1 cellular context compared by ENCODE assay signal in the genomic region with DNA sequence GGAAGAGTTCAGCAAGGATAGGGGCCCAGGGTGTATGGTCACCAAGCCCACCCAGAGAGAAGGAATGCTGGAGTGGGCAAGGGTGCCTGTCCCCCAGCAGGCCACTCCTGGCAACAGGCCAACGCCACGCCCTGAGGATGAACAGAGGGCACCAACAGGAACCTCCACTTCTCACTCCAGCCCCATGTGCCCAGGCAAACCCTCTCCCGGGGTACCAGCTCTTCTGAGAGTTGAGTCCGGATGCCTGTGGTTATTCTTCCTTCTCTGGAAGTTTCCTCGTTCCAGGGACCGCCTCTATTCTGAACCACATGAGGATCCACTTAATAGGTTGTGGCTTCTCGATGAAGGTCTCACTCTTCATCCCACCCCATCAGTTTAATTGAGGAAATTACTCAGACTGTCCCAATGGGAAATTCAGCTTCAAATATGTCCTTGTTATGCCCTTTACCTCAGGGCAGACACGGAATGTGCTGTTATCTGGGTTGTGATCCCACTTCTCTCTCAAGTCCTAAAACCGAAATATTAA.
TF ChIP-seq lines count a peak whose summit lies in the region.

No MANE protein-coding gene starts in this region.

TF ChIP-seq in K562, 482 proteins besides CTCF, POLR2A, EP300 and RAD21 (continued from another document and continues in another):
- peak; percentile 8 for TF ChIP-seq HDAC3 (IDR thresholded peaks at IDR 0.05; ENCODE audit: borderline replicate concordance, partially characterized antibody)
- TF ChIP-seq DNMT1 (IDR thresholded peaks at IDR 0.05) = no peak
- TF ChIP-seq RBM15 (IDR thresholded peaks at IDR 0.05; ENCODE audit: insufficient read depth, low read length) = no peak
- no peak for TF ChIP-seq SLC30A9 (CRISPR knock-in tag; IDR thresholded peaks at IDR 0.05)
- no peak for TF ChIP-seq CHD1 (IDR thresholded peaks at IDR 0.05; ENCODE audit: low read length)
- no peak for TF ChIP-seq RB1 (IDR thresholded peaks at IDR 0.05; ENCODE audit: low read depth)
- TF ChIP-seq ZFPM2 (CRISPR knock-in tag; IDR thresholded peaks at IDR 0.05) = no peak
- TF ChIP-seq ZNF431 (CRISPR knock-in tag; IDR thresholded peaks at IDR 0.05) = no peak
- no peak for TF ChIP-seq CEBPZ (IDR thresholded peaks at IDR 0.05; ENCODE audit: borderline replicate concordance, low read depth, low read length)
- TF ChIP-seq ZNF347 (CRISPR knock-in tag; IDR thresholded peaks at IDR 0.05; ENCODE audit: low read depth) = no peak
- TF ChIP-seq CREB1 (IDR thresholded peaks at IDR 0.05) = no peak
- TF ChIP-seq CREB1 (CRISPR knock-in tag; IDR thresholded peaks at IDR 0.05) = no peak
- no peak for TF ChIP-seq SMARCA5 (IDR thresholded peaks at IDR 0.05)
- TF ChIP-seq RBFOX2 (IDR thresholded peaks at IDR 0.05; ENCODE audit: low read depth, low read length) = peak; percentile 60
- TF ChIP-seq, protein P1, sequence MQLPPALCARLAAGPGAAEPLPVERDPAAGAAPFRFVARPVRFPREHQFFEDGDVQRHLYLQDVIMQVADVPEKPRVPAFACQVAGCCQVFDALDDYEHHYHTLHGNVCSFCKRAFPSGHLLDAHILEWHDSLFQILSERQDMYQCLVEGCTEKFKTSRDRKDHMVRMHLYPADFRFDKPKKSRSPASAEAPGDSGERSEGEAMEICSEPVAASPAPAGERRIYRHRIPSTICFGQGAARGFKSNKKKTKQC (CRISPR knock-in tag; IDR thresholded peaks at IDR 0.05) = no peak
- TF ChIP-seq DIDO1 (tag; IDR thresholded peaks at IDR 0.05; ENCODE audit: low read depth) = no peak
- TF ChIP-seq ATF3 (IDR thresholded peaks at IDR 0.05) = no peak
- TF ChIP-seq ATF3 (CRISPR knock-in tag; conservative IDR thresholded peaks at IDR 0.05) = no peak
- no peak for TF ChIP-seq CBFA2T3 (IDR thresholded peaks at IDR 0.05)
- no peak for TF ChIP-seq MEF2A (IDR thresholded peaks at IDR 0.05; ENCODE audit: control insufficient read depth, low read depth, low read length)
- TF ChIP-seq, protein P2, sequence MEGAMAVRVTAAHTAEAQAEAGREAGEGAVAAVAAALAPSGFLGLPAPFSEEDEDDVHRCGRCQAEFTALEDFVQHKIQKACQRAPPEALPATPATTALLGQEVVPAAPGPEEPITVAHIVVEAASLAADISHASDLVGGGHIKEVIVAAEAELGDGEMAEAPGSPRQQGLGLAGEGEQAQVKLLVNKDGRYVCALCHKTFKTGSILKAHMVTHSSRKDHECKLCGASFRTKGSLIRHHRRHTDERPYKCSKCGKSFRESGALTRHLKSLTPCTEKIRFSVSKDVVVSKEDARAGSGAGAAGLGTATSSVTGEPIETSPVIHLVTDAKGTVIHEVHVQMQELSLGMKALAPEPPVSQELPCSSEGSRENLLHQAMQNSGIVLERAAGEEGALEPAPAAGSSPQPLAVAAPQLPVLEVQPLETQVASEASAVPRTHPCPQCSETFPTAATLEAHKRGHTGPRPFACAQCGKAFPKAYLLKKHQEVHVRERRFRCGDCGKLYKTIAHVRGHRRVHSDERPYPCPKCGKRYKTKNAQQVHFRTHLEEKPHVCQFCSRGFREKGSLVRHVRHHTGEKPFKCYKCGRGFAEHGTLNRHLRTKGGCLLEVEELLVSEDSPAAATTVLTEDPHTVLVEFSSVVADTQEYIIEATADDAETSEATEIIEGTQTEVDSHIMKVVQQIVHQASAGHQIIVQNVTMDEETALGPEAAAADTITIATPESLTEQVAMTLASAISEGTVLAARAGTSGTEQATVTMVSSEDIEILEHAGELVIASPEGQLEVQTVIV (CRISPR knock-in tag; IDR thresholded peaks at IDR 0.05; ENCODE audit: borderline replicate concordance) = no peak
- TF ChIP-seq, protein P3, sequence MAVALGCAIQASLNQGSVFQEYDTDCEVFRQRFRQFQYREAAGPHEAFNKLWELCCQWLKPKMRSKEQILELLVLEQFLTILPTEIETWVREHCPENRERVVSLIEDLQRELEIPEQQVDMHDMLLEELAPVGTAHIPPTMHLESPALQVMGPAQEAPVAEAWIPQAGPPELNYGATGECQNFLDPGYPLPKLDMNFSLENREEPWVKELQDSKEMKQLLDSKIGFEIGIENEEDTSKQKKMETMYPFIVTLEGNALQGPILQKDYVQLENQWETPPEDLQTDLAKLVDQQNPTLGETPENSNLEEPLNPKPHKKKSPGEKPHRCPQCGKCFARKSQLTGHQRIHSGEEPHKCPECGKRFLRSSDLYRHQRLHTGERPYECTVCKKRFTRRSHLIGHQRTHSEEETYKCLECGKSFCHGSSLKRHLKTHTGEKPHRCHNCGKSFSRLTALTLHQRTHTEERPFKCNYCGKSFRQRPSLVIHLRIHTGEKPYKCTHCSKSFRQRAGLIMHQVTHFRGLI (CRISPR knock-in tag; IDR thresholded peaks at IDR 0.05) = no peak
- TF ChIP-seq HDGF (IDR thresholded peaks at IDR 0.05) = 0 out of 2 replicates have a peak, but pooled peaks have one; percentile 15
- no peak for TF ChIP-seq XRCC3 (IDR thresholded peaks at IDR 0.05)
- TF ChIP-seq EZH2 (IDR thresholded peaks at IDR 0.05; ENCODE audit: borderline replicate concordance, low read depth, low read length) = no peak
- TF ChIP-seq ZNF395 (CRISPR knock-in tag; IDR thresholded peaks at IDR 0.05) = 0 out of 2 replicates have a peak, but pooled peaks have one; percentile 52
- TF ChIP-seq MTA3 (IDR thresholded peaks at IDR 0.05; ENCODE audit: borderline replicate concordance) = no peak
- no peak for TF ChIP-seq ZNF766 (CRISPR knock-in tag; conservative IDR thresholded peaks at IDR 0.05)
- TF ChIP-seq, protein P4, sequence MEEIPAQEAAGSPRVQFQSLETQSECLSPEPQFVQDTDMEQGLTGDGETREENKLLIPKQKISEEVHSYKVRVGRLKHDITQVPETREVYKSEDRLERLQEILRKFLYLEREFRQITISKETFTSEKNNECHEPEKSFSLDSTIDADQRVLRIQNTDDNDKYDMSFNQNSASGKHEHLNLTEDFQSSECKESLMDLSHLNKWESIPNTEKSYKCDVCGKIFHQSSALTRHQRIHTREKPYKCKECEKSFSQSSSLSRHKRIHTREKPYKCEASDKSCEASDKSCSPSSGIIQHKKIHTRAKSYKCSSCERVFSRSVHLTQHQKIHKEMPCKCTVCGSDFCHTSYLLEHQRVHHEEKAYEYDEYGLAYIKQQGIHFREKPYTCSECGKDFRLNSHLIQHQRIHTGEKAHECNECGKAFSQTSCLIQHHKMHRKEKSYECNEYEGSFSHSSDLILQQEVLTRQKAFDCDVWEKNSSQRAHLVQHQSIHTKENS (CRISPR knock-in tag; IDR thresholded peaks at IDR 0.05) = no peak
- TF ChIP-seq ZKSCAN8 (CRISPR knock-in tag; IDR thresholded peaks at IDR 0.05) = no peak
- no peak for TF ChIP-seq MAZ (CRISPR knock-in tag; conservative IDR thresholded peaks at IDR 0.05 in 1 of 2, IDR thresholded peaks at IDR 0.05 in 1 of 2)
- TF ChIP-seq ZBTB11 (CRISPR knock-in tag; IDR thresholded peaks at IDR 0.05) = 0 out of 6 replicates have a peak, but pooled peaks of 1 of the 3 experiments have one; percentile 12
- TF ChIP-seq RBBP5 (IDR thresholded peaks at IDR 0.05; ENCODE audit: borderline replicate concordance, insufficient read depth, low read length, poor library complexity, severe bottlenecking) = peak; percentile 7
- no peak for TF ChIP-seq VEZF1 (CRISPR knock-in tag; IDR thresholded peaks at IDR 0.05)
- no peak for TF ChIP-seq ZC3H8 (IDR thresholded peaks at IDR 0.05)
- peak; percentile 34; the same call in 1 of the 2 replicates for TF ChIP-seq NFIX (CRISPR knock-in tag; IDR thresholded peaks at IDR 0.05; ENCODE audit: low read depth)
- TF ChIP-seq, protein P5, sequence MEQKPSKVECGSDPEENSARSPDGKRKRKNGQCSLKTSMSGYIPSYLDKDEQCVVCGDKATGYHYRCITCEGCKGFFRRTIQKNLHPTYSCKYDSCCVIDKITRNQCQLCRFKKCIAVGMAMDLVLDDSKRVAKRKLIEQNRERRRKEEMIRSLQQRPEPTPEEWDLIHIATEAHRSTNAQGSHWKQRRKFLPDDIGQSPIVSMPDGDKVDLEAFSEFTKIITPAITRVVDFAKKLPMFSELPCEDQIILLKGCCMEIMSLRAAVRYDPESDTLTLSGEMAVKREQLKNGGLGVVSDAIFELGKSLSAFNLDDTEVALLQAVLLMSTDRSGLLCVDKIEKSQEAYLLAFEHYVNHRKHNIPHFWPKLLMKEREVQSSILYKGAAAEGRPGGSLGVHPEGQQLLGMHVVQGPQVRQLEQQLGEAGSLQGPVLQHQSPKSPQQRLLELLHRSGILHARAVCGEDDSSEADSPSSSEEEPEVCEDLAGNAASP (IDR thresholded peaks at IDR 0.05) = no peak
- no peak for TF ChIP-seq E2F6 (IDR thresholded peaks at IDR 0.05; ENCODE audit: borderline replicate concordance in 1 of 2, extremely low read depth in 1 of 2, insufficient read depth in 1 of 2, insufficient read length in 1 of 2, low read depth in 1 of 2, low read length in 1 of 2, poor library complexity in 1 of 2, severe bottlenecking in 1 of 2)
- TF ChIP-seq ZNF217 (CRISPR knock-in tag; IDR thresholded peaks at IDR 0.05) = no peak
